Comparison of ENCODE assay signal across 8 cellular contexts in genomic region chr13:95404141-95404882, GRCh38.
DNase-seq lines count a peak whose midpoint lies in the region; ATAC-seq, FAIRE-seq and TF ChIP-seq lines count a peak whose summit lies in the region.

No MANE protein-coding gene starts in this region.

- H3K27me3 ChIP-seq in right cardiac atrium (ENCODE audit: control insufficient read depth, insufficient read depth): no peaks in the 10 kb centered on the region
- no peaks in the 10 kb centered on the region for H3K27me3 ChIP-seq in psoas muscle (ENCODE audit: insufficient read depth in 3 of 3, low read length in 2 of 3)

- H3K4me1 ChIP-seq in right cardiac atrium (ENCODE audit: control insufficient read depth, insufficient read depth, low read length) (no peaks in the 10 kb centered on the region), psoas muscle (no peaks in the 10 kb centered on the region)

- no peak for FAIRE-seq in urothelium cell line (lab: Jason Lieb, UNC)

- DNase-seq in NCI-H1048 (lab: John Stamatoyannopoulos, UW) (peak; percentile 28), T-helper 2 cell (peak; percentile 47 to 71 (median 64)), anterior cingulate cortex (lab: John Stamatoyannopoulos, UW) (peak in 57 of 58 donors; percentile 2 to 89 (median 71)), right cardiac atrium (peak; percentile 79 to 91 (median 90)), psoas muscle (peak; percentile 76 to 90), urothelium cell line (ENCODE audit: low spot score) (peak; percentile 76)

- TF ChIP-seq CTCF in GM12873 (IDR thresholded peaks at IDR 0.05; ENCODE audit: insufficient read depth, low read depth, low read length, missing control alignments) (peak; percentile 93), psoas muscle (IDR thresholded peaks at IDR 0.05) (peak; percentile 95)

- no peak overlapping the region for H3K27ac ChIP-seq in right cardiac atrium (ENCODE audit: low read length)
- H3K27ac ChIP-seq in psoas muscle: no peak overlapping the region

- no peaks in the 10 kb centered on the region for H3K36me3 ChIP-seq in psoas muscle (ENCODE audit: insufficient read depth in 1 of 2, low read depth in 1 of 2)

- H3K4me3 ChIP-seq in right cardiac atrium (ENCODE audit: low read length) (peak overlapping the region; percentile 14), psoas muscle (peak overlapping the region; percentile 57)

- H3K9me3 ChIP-seq in right cardiac atrium (ENCODE audit: control insufficient read depth, low read length) (no peaks in the 10 kb centered on the region), psoas muscle (no peaks in the 10 kb centered on the region)

- peak; percentile 87 for ATAC-seq in HG02623 (IDR thresholded peaks at IDR 0.05; ENCODE audit: unreplicated experiment)
- ATAC-seq in right cardiac atrium: peak; percentile 90 to 94
- ATAC-seq in psoas muscle: peak; percentile 88 to 98 (median 92)

- 11% methylated on average over 24 of the region's 24 CpGs for WGBS in right cardiac atrium
- WGBS in psoas muscle, 3 donors: 12 to 14% (median 12%) methylated on average over 24 of the region's 24 CpGs

- intact Hi-C loops in right cardiac atrium (cut with DNase I) (loop anchor here (1.0 to 10.0 kb wide), 4 partner anchors 110 to 215 kb away; no protein-coding TSS in a partner anchor), psoas muscle (cut with DNase I) (loop anchor here (1.0 to 10.0 kb wide), 5 partner anchors 107 to 730 kb away; no protein-coding TSS in a partner anchor)

Comparison
In these comparisons a context has a peak if more than half of its experiments do, and no peak if none do; other contexts are left out.
1. DNase-seq: peak in every context shown above with its lines; median percentile 90 in right cardiac atrium; 83 in psoas muscle; 76 in urothelium cell line; 71 in anterior cingulate cortex; 64 in T-helper 2 cell; 28 in NCI-H1048.